In genomic region chr1:236509203-236509602, GRCh38 we compare ENCODE assay signal across 17 cellular contexts. TPM values are rescaled to one million over a fixed set of nuclear protein-coding genes. Genes with fewer than 3 reads are reported as not detected.
DNase-seq lines count a peak whose midpoint lies in the region; ATAC-seq and TF ChIP-seq lines count a peak whose summit lies in the region.
"Had no signal": no experiment of that assay in that cellular context is flagged by ENCODE, and none has a peak within 500 bp of the region (broad histone marks: within the 10 kb centered on the region; RNA-seq: fewer than 3 reads in every experiment).

No MANE protein-coding gene starts in this region.

- no peak overlapping the region for H2AK5ac ChIP-seq in mesendoderm (ENCODE audit: low read length)

- H3K27ac ChIP-seq in GM23338 (ENCODE audit: low read depth) = no peak overlapping the region
- no peak overlapping the region for H3K27ac ChIP-seq in OCI-LY3 (ENCODE audit: low read length)
- no peak overlapping the region for H3K27ac ChIP-seq in mesendoderm (ENCODE audit: low read depth, low read length)
- H3K27ac ChIP-seq: SJCRH30 had no signal

- H3K27ac Mint-ChIP-seq in GM23338 (no peak overlapping the region), type B pancreatic cell (no peak overlapping the region)

- DNase-seq in GM23338 (ENCODE audit: low spot score) (no peak), mesendoderm (no peak), NCI-H2171 (lab: John Stamatoyannopoulos, UW) (no peak), type B pancreatic cell (ENCODE audit: extremely low spot score, unreplicated experiment) (no peak)
- DNase-seq: BE2C, DMS79, H7, MG63, NCI-H1048, NCI-H1417 treated with DMSO at 0.1 percent for 48 hours, NCI-H187 treated with DMSO at 0.1 percent for 48 hours, NCI-H2107, NCI-H510A, SJCRH30 had no signal

- H3K18ac ChIP-seq in mesendoderm (ENCODE audit: low read length) = no peak overlapping the region

- H3K4me3 ChIP-seq in GM23338 (no peak overlapping the region), OCI-LY3 (ENCODE audit: low read length) (0 out of 2 replicates have a peak overlapping the region, but pooled peaks have one; percentile 19), mesendoderm (ENCODE audit: low read length) (no peak overlapping the region)
- H3K4me3 ChIP-seq: MG63, SJCRH30 had no signal

- no peaks in the 10 kb centered on the region for H3K9me3 ChIP-seq in OCI-LY3 (ENCODE audit: insufficient read depth, low read length)
- H3K9me3 ChIP-seq: BE2C, MG63, SJCRH30 had no signal

- no peak overlapping the region for H2BK120ac ChIP-seq in mesendoderm (ENCODE audit: low read depth, low read length)

- H3K4me2 ChIP-seq in GM23338 (no peak overlapping the region), OCI-LY3 (ENCODE audit: low read length) (peak overlapping the region; percentile 58), mesendoderm (ENCODE audit: low read length) (no peak overlapping the region)

- no peaks in the 10 kb centered on the region for H3K79me2 ChIP-seq in GM23338 (replicated peaks; ENCODE audit: insufficient read depth)
- H3K79me2 ChIP-seq in OCI-LY3 (ENCODE audit: low read length) = no peaks in the 10 kb centered on the region
- no peaks in the 10 kb centered on the region for H3K79me2 ChIP-seq in mesendoderm (ENCODE audit: control insufficient read depth, insufficient read depth, low read length)

- H3K79me1 ChIP-seq in mesendoderm (ENCODE audit: low read length) = no peaks in the 10 kb centered on the region

- H3K4me1 ChIP-seq in GM23338 (ENCODE audit: insufficient read depth) (no peaks in the 10 kb centered on the region), OCI-LY3 (ENCODE audit: low read length) (peaks cover 15% of the 10 kb centered on the region), mesendoderm (ENCODE audit: control insufficient read depth, low read depth, low read length) (no peaks in the 10 kb centered on the region)
- H3K4me1 ChIP-seq: BE2C had no signal

- TF ChIP-seq CTCF in GM23338 (conservative IDR thresholded peaks at IDR 0.05; ENCODE audit: low read depth in 2 of 2) = no peak
- TF ChIP-seq CTCF in OCI-LY3 (IDR thresholded peaks at IDR 0.05; ENCODE audit: low read depth, low read length) = no peak
- TF ChIP-seq CTCF in type B pancreatic cell (conservative IDR thresholded peaks at IDR 0.05) = no peak

- H3K9me3 Mint-ChIP-seq in GM23338 = no peaks in the 10 kb centered on the region
- no peaks in the 10 kb centered on the region for H3K9me3 Mint-ChIP-seq in type B pancreatic cell

- H3F3A ChIP-seq in GM23338 (replicated peaks; ENCODE audit: low read depth) = no peaks in the 10 kb centered on the region

- H3K36me3 ChIP-seq in GM23338 (ENCODE audit: insufficient read depth) (no peaks in the 10 kb centered on the region), OCI-LY3 (replicated peaks; ENCODE audit: low read depth, low read length) (no peaks in the 10 kb centered on the region), mesendoderm (ENCODE audit: control insufficient read depth, insufficient read depth, low read length) (no peaks in the 10 kb centered on the region)
- H3K36me3 ChIP-seq: BE2C, MG63, SJCRH30 had no signal

- H2AFZ ChIP-seq in GM23338 (0 out of 2 replicates have a peak overlapping the region, but pooled peaks have one; percentile 32), OCI-LY3 (ENCODE audit: low read depth, low read length) (no peak overlapping the region)

- H3K56ac ChIP-seq in mesendoderm (ENCODE audit: low read length) = no peak overlapping the region

- H4K5ac ChIP-seq in mesendoderm (ENCODE audit: low read length) = no peak overlapping the region

- H3K4me1 Mint-ChIP-seq in GM23338 (peaks cover 14% of the 10 kb centered on the region), type B pancreatic cell (ENCODE audit: unreplicated experiment) (peaks cover 11% of the 10 kb centered on the region)

- peak overlapping the region; percentile 28 for H4K8ac ChIP-seq in mesendoderm (ENCODE audit: low read depth, low read length)

- H3K4ac ChIP-seq in mesendoderm (ENCODE audit: low read depth, low read length) = no peak overlapping the region

- H3K27me3 ChIP-seq in GM23338 (ENCODE audit: insufficient read depth) (no peaks in the 10 kb centered on the region), OCI-LY3 (ENCODE audit: low read depth, low read length) (peaks cover 65% of the 10 kb centered on the region), mesendoderm (ENCODE audit: insufficient read depth, low read length, poor library complexity) (no peaks in the 10 kb centered on the region)
- H3K27me3 ChIP-seq: MG63, SJCRH30 had no signal

- H3K4me3 Mint-ChIP-seq in GM23338 (no peak overlapping the region), type B pancreatic cell (no peak overlapping the region)

- no peak overlapping the region for H3K23ac ChIP-seq in mesendoderm (ENCODE audit: low read length)

- no CpG with 5 or more reads among the region's 1 CpG for WGBS in mesendoderm (ENCODE audit: extremely low coverage, insufficient coverage, low lambda C conversion rate)

- H2BK15ac ChIP-seq in mesendoderm (replicated peaks; ENCODE audit: low read depth) = no peak overlapping the region

- H3K27me3 Mint-ChIP-seq in GM23338 (ENCODE audit: insufficient read depth, low read depth, poor library complexity) (peaks cover 1% of the 10 kb centered on the region), type B pancreatic cell (no peaks in the 10 kb centered on the region)

- peak; percentile 32 for ATAC-seq in GM18511 (IDR thresholded peaks at IDR 0.05; ENCODE audit: unreplicated experiment)
- no peak for ATAC-seq in GM23338
- ATAC-seq in GM18870 (IDR thresholded peaks at IDR 0.05; ENCODE audit: unreplicated experiment) = no peak

- no peak overlapping the region for H3K9ac ChIP-seq in OCI-LY3 (ENCODE audit: low read length)
- H3K9ac ChIP-seq in mesendoderm (ENCODE audit: low read length) = no peak overlapping the region

- H4K20me1 ChIP-seq in GM23338 (replicated peaks; ENCODE audit: insufficient read depth) (no peaks in the 10 kb centered on the region), OCI-LY3 (ENCODE audit: insufficient read depth, low read length) (peaks cover 21% of the 10 kb centered on the region)

- no peak overlapping the region for H2BK5ac ChIP-seq in mesendoderm (ENCODE audit: low read length)

- H3K36me3 Mint-ChIP-seq in GM23338 (ENCODE audit: low read depth) (no peaks in the 10 kb centered on the region), type B pancreatic cell (no peaks in the 10 kb centered on the region)

- H3K9me2 ChIP-seq in GM23338 (ENCODE audit: insufficient read depth) = no peaks in the 10 kb centered on the region

TF ChIP-seq in GM23338, 12 proteins besides CTCF, POLR2A, EP300 and RAD21 (continues in another document):
- TF ChIP-seq REST (IDR thresholded peaks at IDR 0.05; ENCODE audit: unreplicated experiment) = no peak
- TF ChIP-seq POLR2AphosphoS5 (IDR thresholded peaks at IDR 0.05; ENCODE audit: low read depth) = no peak
- no peak for TF ChIP-seq STAT1 (IDR thresholded peaks at IDR 0.05; ENCODE audit: unreplicated experiment)
- no peak for TF ChIP-seq EZH2 (IDR thresholded peaks at IDR 0.05; ENCODE audit: low read depth, unreplicated experiment)

RNA-seq across cellular contexts. Expression of gene LGALS8, which starts 14.6 kb away (rescaled TPM):
- total RNA-seq in GM23338 (2014; rRNA removed; shearing (Covaris generic)) = 11.5 and 20.2 TPM in 2 replicates
- polyA plus RNA-seq in GM23338 (2016; fragmentation: Nextera tagmentation; extraction: Ambion mirVana) = 10.1 and 10.5 TPM in 2 replicates
- 7.7 TPM for polyA plus RNA-seq in mesendoderm (2013, experiment 1 of 2)
- 7.9 TPM for polyA plus RNA-seq in mesendoderm (2013, experiment 2 of 2)
- 42.4 and 87.4 TPM in 2 replicates for total RNA-seq in type B pancreatic cell (ENCODE audit: low replicate concordance)
